8 cellular contexts compared by ENCODE assay signal in the genomic region with DNA sequence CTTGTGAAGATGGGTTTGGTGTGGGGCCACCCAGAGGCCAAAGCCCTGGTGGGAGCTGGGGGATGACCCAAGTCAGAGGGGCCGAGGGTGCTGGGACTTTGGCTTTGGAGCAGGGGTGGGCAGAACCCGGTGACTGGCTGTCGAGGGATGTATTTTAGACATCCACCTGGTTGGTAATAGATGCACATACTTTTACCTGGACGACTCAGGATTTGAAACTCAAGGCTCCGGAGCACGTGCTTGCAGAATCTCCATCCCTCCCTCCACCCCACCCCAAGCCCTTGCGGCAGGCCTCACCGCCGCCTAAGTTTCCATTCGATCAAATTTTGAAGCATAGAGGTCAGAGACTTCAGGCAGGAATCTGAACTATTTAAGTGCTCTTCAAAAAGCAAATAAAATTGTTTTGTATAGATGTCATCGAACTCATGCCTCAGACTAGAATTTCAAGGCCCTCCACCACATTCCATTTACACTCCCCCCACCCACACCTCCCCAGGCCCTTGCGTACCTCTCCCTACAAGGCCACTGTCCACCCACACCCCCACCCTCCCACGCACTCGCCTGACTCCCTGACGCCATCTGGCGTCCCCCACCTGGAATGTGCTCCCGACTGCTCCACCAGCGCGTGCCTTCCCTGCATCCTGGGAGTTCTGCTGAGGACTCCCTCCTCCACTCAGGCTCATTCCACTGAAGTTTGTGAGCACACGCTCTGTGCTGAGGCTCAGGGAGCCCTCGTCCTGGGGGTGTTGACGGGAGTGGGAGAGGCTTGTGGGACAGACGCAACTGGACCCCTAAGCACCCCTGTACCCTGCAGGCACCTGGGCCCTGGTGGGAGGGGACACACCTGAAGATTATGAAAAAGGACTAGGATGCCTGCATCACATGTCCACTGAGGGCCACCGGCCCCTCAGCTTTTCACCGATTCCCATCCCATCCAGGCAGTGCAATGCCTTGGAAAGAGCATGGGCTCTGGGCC. TPM values are rescaled to one million over a fixed set of nuclear protein-coding genes. Genes with fewer than 3 reads are reported as not detected.
DNase-seq lines count a peak whose midpoint lies in the region; ATAC-seq and TF ChIP-seq lines count a peak whose summit lies in the region.

No MANE protein-coding gene starts in this region.

- peaks cover 50% of the 10 kb centered on the region for H3K4me1 Mint-ChIP-seq in Caco-2 (ENCODE audit: low read depth, unreplicated experiment)
- H3K4me1 Mint-ChIP-seq in mesothelial cell of epicardium = peaks cover 76% of the 10 kb centered on the region

- ATAC-seq in GM21723 (IDR thresholded peaks at IDR 0.05; ENCODE audit: unreplicated experiment) (no peak), GM18498 (IDR thresholded peaks at IDR 0.05; ENCODE audit: unreplicated experiment) (no peak), GM21360 (IDR thresholded peaks at IDR 0.05; ENCODE audit: unreplicated experiment) (no peak)

- POLR2A ChIA-PET in Caco-2 (lab: Charles Lee) = interaction anchor here (1.2 kb wide), 1 partner anchor 44 kb away, joined by 10 read pairs; no protein-coding TSS in a partner anchor

- H3K27me3 Mint-ChIP-seq in Caco-2 (ENCODE audit: insufficient read depth, unreplicated experiment) = no peaks in the 10 kb centered on the region
- no peaks in the 10 kb centered on the region for H3K27me3 Mint-ChIP-seq in mesothelial cell of epicardium (ENCODE audit: low read depth)

- no TSS peak for BruUV-seq in Caco-2 (replicated peaks; lab: Mats Ljungman, UMichigan)

- CTCF ChIA-PET in Caco-2 (lab: Charles Lee) = interaction anchor here (0.7 to 1.3 kb wide), 6 partner anchors 29 to 188 kb away, joined by 3 to 7 read pairs (median 4); no protein-coding TSS in a partner anchor

- peaks cover 69% of the 10 kb centered on the region for H3K4me1 ChIP-seq in Caco-2

- peaks cover 2% of the 10 kb centered on the region for H3K36me3 ChIP-seq in Caco-2 (ENCODE audit: control insufficient read depth, insufficient read depth, low read length)

- H3K4me3 Mint-ChIP-seq in Caco-2 (ENCODE audit: unreplicated experiment) = peak overlapping the region; percentile 52
- no peak overlapping the region for H3K4me3 Mint-ChIP-seq in mesothelial cell of epicardium

- H3K9me3 Mint-ChIP-seq in Caco-2 (ENCODE audit: unreplicated experiment) = no peaks in the 10 kb centered on the region
- no peaks in the 10 kb centered on the region for H3K9me3 Mint-ChIP-seq in mesothelial cell of epicardium

- DNase-seq in Caco-2 (peak; percentile 91 to 97), NCI-H748 (lab: John Stamatoyannopoulos, UW; ENCODE audit: unreplicated experiment) (peak; percentile 36), ecto neural progenitor cell (ENCODE audit: low spot score) (peak; percentile 69), mesothelial cell of epicardium (ENCODE audit: low spot score in 2 of 2, unreplicated experiment in 2 of 2) (peak; percentile 81 to 86), NCI-H2107 treated with DMSO at 0.1 percent for 48 hours (lab: John Stamatoyannopoulos, UW; ENCODE audit: unreplicated experiment) (no peak)

- H3K9me3 ChIP-seq in Caco-2 = no peaks in the 10 kb centered on the region

- H3K27me3 ChIP-seq in Caco-2 (replicated peaks; ENCODE audit: control insufficient read depth, insufficient read depth, low read length) = no peaks in the 10 kb centered on the region

- peak overlapping the region; percentile 91 for H3K27ac Mint-ChIP-seq in Caco-2 (ENCODE audit: unreplicated experiment)
- H3K27ac Mint-ChIP-seq in mesothelial cell of epicardium = peak overlapping the region; percentile 98

- peak; percentile 56 to 95 for TF ChIP-seq CTCF in Caco-2 (IDR thresholded peaks at IDR 0.05; ENCODE audit: insufficient read depth in 1 of 2, low read depth in 1 of 2, low read length in 1 of 2, severe bottlenecking in 1 of 2, unreplicated experiment in 1 of 2)
- no peak for TF ChIP-seq CTCF in mesothelial cell of epicardium (IDR thresholded peaks at IDR 0.05; ENCODE audit: unreplicated experiment)

- H3K36me3 Mint-ChIP-seq in Caco-2 (ENCODE audit: insufficient read depth, unreplicated experiment) (peaks cover 77% of the 10 kb centered on the region), mesothelial cell of epicardium (peaks cover 14% of the 10 kb centered on the region)

- H3K4me3 ChIP-seq in Caco-2 (ENCODE audit: low read depth, low read length) = no peak overlapping the region

- intact Hi-C loops in Caco-2 (cut with micrococcal nuclease; ENCODE audit: unreplicated experiment) = loop anchor here (1.0 to 2.0 kb wide), 6 partner anchors 16 to 185 kb away; no protein-coding TSS in a partner anchor

RNA-seq across cellular contexts. Expression of gene RPL26L1, which starts 56.4 kb away (rescaled TPM):
- total RNA-seq in Caco-2 (2022) (42.1 and 43.8 TPM in 2 replicates), mesothelial cell of epicardium (43.0 to 43.9 TPM (median 43.9 TPM) in 3 replicates)
